In genomic region chr15:88513195-88513594, GRCh38 we compare ENCODE assay signal across 18 cellular contexts. TPM values are rescaled to one million over a fixed set of nuclear protein-coding genes. Genes with fewer than 3 reads are reported as not detected.
DNase-seq lines count a peak whose midpoint lies in the region; ATAC-seq, FAIRE-seq and TF ChIP-seq lines count a peak whose summit lies in the region.
"Had no signal": no experiment of that assay in that cellular context is flagged by ENCODE, and none has a peak within 500 bp of the region (broad histone marks: within the 10 kb centered on the region; RNA-seq: fewer than 3 reads in every experiment).

No MANE protein-coding gene starts in this region.

- no peak overlapping the region for H2BK20ac ChIP-seq in IMR-90 (ENCODE audit: low read depth, low read length)

- H3K9me1 ChIP-seq in IMR-90 (ENCODE audit: insufficient read depth, low read length), result peaks cover 6% of the 10 kb centered on the region; the same call in 1 of the 2 replicates

- H3K27ac ChIP-seq in IMR-90 (ENCODE audit: insufficient read depth, low read length), result no peak overlapping the region
- H3K27ac ChIP-seq in osteoblast (ENCODE audit: low read depth, low read length), result no peak overlapping the region
- H3K27ac ChIP-seq: ovary, sigmoid colon, suprapubic skin had no signal

- H3K9me3 Mint-ChIP-seq in activated CD8-positive, alpha-beta memory T cell treated with anti-CD3 and anti-CD28 coated beads, Interleukin-2, amount 10 ng/mL, durations not matched to agents 7 days and 5 days (ENCODE audit: low read depth), result no peaks in the 10 kb centered on the region
- H3K9me3 Mint-ChIP-seq: activated naive CD4-positive, alpha-beta T cell treated with anti-CD3 and anti-CD28 coated beads, Interleukin-2, amount 10 ng/mL, durations not matched to agents 7 days and 5 days had no signal

- TF ChIP-seq RAD21 in IMR-90 (IDR thresholded peaks at IDR 0.05; ENCODE audit: low read length), result no peak

- H2BK5ac ChIP-seq in IMR-90 (ENCODE audit: low read depth, low read length, poor library complexity, severe bottlenecking), result peak overlapping the region; percentile 63

- H3K4me3 ChIP-seq in BJ (ENCODE audit: low read depth, low read length) (no peak overlapping the region), IMR-90 (ENCODE audit: insufficient read depth, low read depth, low read length) (no peak overlapping the region), bronchial epithelial cell (ENCODE audit: low read depth, low read length) (no peak overlapping the region), osteoblast (ENCODE audit: insufficient read depth, low read length) (no peak overlapping the region)
- H3K4me3 ChIP-seq: ovary, sigmoid colon, suprapubic skin had no signal

- H3K18ac ChIP-seq in IMR-90 (ENCODE audit: low read depth, low read length), result no peak overlapping the region

- no peaks in the 10 kb centered on the region for H3K9me3 ChIP-seq in IMR-90 (ENCODE audit: control insufficient read depth, insufficient read depth, low read length)
- no peaks in the 10 kb centered on the region for H3K9me3 ChIP-seq in osteoblast (ENCODE audit: low read depth, low read length)
- H3K9me3 ChIP-seq: ovary, sigmoid colon, suprapubic skin had no signal

- no peak for TF ChIP-seq CTCF in BJ (IDR thresholded peaks at IDR 0.05; ENCODE audit: insufficient read depth, low read depth, low read length)
- no peak for TF ChIP-seq CTCF in IMR-90 (conservative IDR thresholded peaks at IDR 0.05; ENCODE audit: low read depth, low read length)
- TF ChIP-seq CTCF in bronchial epithelial cell (IDR thresholded peaks at IDR 0.05; ENCODE audit: insufficient read depth, low read length, severe bottlenecking), result no peak
- TF ChIP-seq CTCF in osteoblast (IDR thresholded peaks at IDR 0.05; ENCODE audit: extremely low read depth, low read depth, low read length), result no peak

- H3K79me2 ChIP-seq in osteoblast (ENCODE audit: insufficient read depth, low read length), result no peaks in the 10 kb centered on the region

- in situ Hi-C loops in IMR-90 (cut with MboI; ENCODE audit: low sequenced_read_pairs), result no loop called here

- BruUV-seq in IMR-90 (replicated peaks; lab: Mats Ljungman, UMichigan), result no TSS peak

- no CpG with 5 or more reads among the region's 5 CpGs for WGBS in IMR-90 (ENCODE audit: extremely low coverage in 2 of 2, insufficient read length in 1 of 2), 2 experiments

- H3K27me3 ChIP-seq in BJ (ENCODE audit: control insufficient read depth, insufficient read depth, low read length) (no peaks in the 10 kb centered on the region), IMR-90 (ENCODE audit: control insufficient read depth, insufficient read depth, low read length) (no peaks in the 10 kb centered on the region), bronchial epithelial cell (ENCODE audit: control insufficient read depth, insufficient read depth, low read length) (no peaks in the 10 kb centered on the region), osteoblast (ENCODE audit: insufficient read depth, low read length) (no peaks in the 10 kb centered on the region)
- H3K27me3 ChIP-seq: ovary, sigmoid colon, suprapubic skin had no signal

- DNase-seq in BJ (ENCODE audit: low read depth), result peak; percentile 26
- peak; percentile 64 for DNase-seq in IMR-90
- peak; percentile 11 for DNase-seq in bronchial epithelial cell (ENCODE audit: low read depth)
- peak; percentile 73 for DNase-seq in osteoblast (ENCODE audit: insufficient read length, low spot score, missing footprints)
- no peak for DNase-seq in activated CD8-positive, alpha-beta memory T cell treated with anti-CD3 and anti-CD28 coated beads, Interleukin-2, amount 10 ng/mL, durations not matched to agents 7 days and 5 days
- no peak for DNase-seq in NCI-H446 (lab: John Stamatoyannopoulos, UW)
- DNase-seq in activated T-cell treated with anti-CD3 and anti-CD28 coated beads, Interleukin-2, amount 50 U/mL, for 1 hour, result no peak
- DNase-seq: activated CD4-positive, alpha-beta T cell treated with anti-CD3 and anti-CD28 coated beads for 1 hour; activated naive CD4-positive, alpha-beta T cell treated with anti-CD3 and anti-CD28 coated beads, Interleukin-2, amount 10 ng/mL, durations not matched to agents 7 days and 5 days; C1 segment of cervical spinal cord; NCI-H1436 treated with DMSO at 0.1 percent for 48 hours; NCI-H226; ovary; SIG-M5; sigmoid colon; stimulated activated CD4-positive, alpha-beta T cell treated with anti-CD3 and anti-CD28 coated beads, Interleukin-4, amount 100 ng/mL, for 1 hour; T-helper 9 cell had no signal

- H3K4me1 Mint-ChIP-seq in activated CD8-positive, alpha-beta memory T cell treated with anti-CD3 and anti-CD28 coated beads, Interleukin-2, amount 10 ng/mL, durations not matched to agents 7 days and 5 days, result peaks cover 5% of the 10 kb centered on the region
- H3K4me1 Mint-ChIP-seq: activated naive CD4-positive, alpha-beta T cell treated with anti-CD3 and anti-CD28 coated beads, Interleukin-2, amount 10 ng/mL, durations not matched to agents 7 days and 5 days had no signal

- no peak overlapping the region for H2BK15ac ChIP-seq in IMR-90 (ENCODE audit: low read depth, low read length)

- intact Hi-C loops in IMR-90 (cut with micrococcal nuclease), result no loop called here

- H4K8ac ChIP-seq in IMR-90 (ENCODE audit: low read depth in 2 of 2, low read length in 2 of 2), result no peak overlapping the region

- H2AK9ac ChIP-seq in IMR-90 (replicated peaks; ENCODE audit: low read depth, low read length, poor library complexity), result no peak overlapping the region

- H3K9ac ChIP-seq in IMR-90 (ENCODE audit: low read depth, low read length), result no peak overlapping the region

- H4K20me1 ChIP-seq in IMR-90 (ENCODE audit: insufficient read depth, low read length) (no peaks in the 10 kb centered on the region), osteoblast (ENCODE audit: insufficient read depth, low read length) (no peaks in the 10 kb centered on the region)

- no peak for TF ChIP-seq POLR2A in IMR-90 (IDR thresholded peaks at IDR 0.05; ENCODE audit: low read depth, low read length)

- H4K91ac ChIP-seq in IMR-90 (ENCODE audit: insufficient read depth, low read depth, low read length), result no peak overlapping the region

- POLR2A ChIA-PET in BJ (lab: Charles Lee) (no interaction called here), IMR-90 (lab: Charles Lee; ENCODE audit: unreplicated experiment) (no interaction called here)

- H3K36me3 ChIP-seq in BJ (ENCODE audit: control insufficient read depth, insufficient read depth, low read length), result peaks cover 6% of the 10 kb centered on the region
- peaks cover 12% of the 10 kb centered on the region for H3K36me3 ChIP-seq in IMR-90 (ENCODE audit: control insufficient read depth, insufficient read depth, low read length)
- H3K36me3 ChIP-seq in bronchial epithelial cell (ENCODE audit: control insufficient read depth, insufficient read depth, low read length), result no peaks in the 10 kb centered on the region
- peaks cover 3% of the 10 kb centered on the region for H3K36me3 ChIP-seq in osteoblast (ENCODE audit: insufficient read depth, low read length)
- H3K36me3 ChIP-seq: ovary had no signal

- no peak overlapping the region for H3K56ac ChIP-seq in IMR-90 (ENCODE audit: extremely low read depth, insufficient read depth, low read length)

- H3K4me1 ChIP-seq in IMR-90 (ENCODE audit: control insufficient read depth, insufficient read depth, low read length) (peaks cover 9% of the 10 kb centered on the region), osteoblast (ENCODE audit: insufficient read depth, low read length) (peaks cover 7% of the 10 kb centered on the region)
- H3K4me1 ChIP-seq: sigmoid colon, suprapubic skin had no signal

- no peaks in the 10 kb centered on the region for H3K36me3 Mint-ChIP-seq in activated CD8-positive, alpha-beta memory T cell treated with anti-CD3 and anti-CD28 coated beads, Interleukin-2, amount 10 ng/mL, durations not matched to agents 7 days and 5 days

- no peak overlapping the region for H2AK5ac ChIP-seq in IMR-90 (ENCODE audit: low read depth, low read length)

- no peak overlapping the region for H4K5ac ChIP-seq in IMR-90 (ENCODE audit: low read depth, low read length)

- FAIRE-seq in bronchial epithelial cell (lab: Jason Lieb, UNC), result no peak

- H3K4ac ChIP-seq in IMR-90 (ENCODE audit: low read depth, low read length), result no peak overlapping the region

- H2AFZ ChIP-seq in IMR-90 (replicated peaks; ENCODE audit: low read length, poor library complexity) (no peak overlapping the region), osteoblast (ENCODE audit: low read length) (no peak overlapping the region)

- no peak overlapping the region for H3K4me3 Mint-ChIP-seq in activated CD8-positive, alpha-beta memory T cell treated with anti-CD3 and anti-CD28 coated beads, Interleukin-2, amount 10 ng/mL, durations not matched to agents 7 days and 5 days
- H3K4me3 Mint-ChIP-seq: activated naive CD4-positive, alpha-beta T cell treated with anti-CD3 and anti-CD28 coated beads, Interleukin-2, amount 10 ng/mL, durations not matched to agents 7 days and 5 days had no signal

- no peak overlapping the region for H3K27ac Mint-ChIP-seq in activated CD8-positive, alpha-beta memory T cell treated with anti-CD3 and anti-CD28 coated beads, Interleukin-2, amount 10 ng/mL, durations not matched to agents 7 days and 5 days
- H3K27ac Mint-ChIP-seq: activated naive CD4-positive, alpha-beta T cell treated with anti-CD3 and anti-CD28 coated beads, Interleukin-2, amount 10 ng/mL, durations not matched to agents 7 days and 5 days had no signal

- peak overlapping the region; percentile 77; the same call in 1 of the 2 replicates for H3K4me2 ChIP-seq in IMR-90 (ENCODE audit: low read depth, low read length)
- no peak overlapping the region for H3K4me2 ChIP-seq in osteoblast (ENCODE audit: insufficient read depth, low read length)

- no peaks in the 10 kb centered on the region for H3K27me3 Mint-ChIP-seq in activated CD8-positive, alpha-beta memory T cell treated with anti-CD3 and anti-CD28 coated beads, Interleukin-2, amount 10 ng/mL, durations not matched to agents 7 days and 5 days
- H3K27me3 Mint-ChIP-seq: activated naive CD4-positive, alpha-beta T cell treated with anti-CD3 and anti-CD28 coated beads, Interleukin-2, amount 10 ng/mL, durations not matched to agents 7 days and 5 days had no signal

- CTCF ChIA-PET in BJ (lab: Yijun Ruan, JAX), result interaction anchor here (0.9 to 1.3 kb wide), 2 partner anchors 17 to 137 kb away, joined by 3 read pairs; no protein-coding TSS in a partner anchor
- CTCF ChIA-PET in IMR-90 (lab: Yijun Ruan, JAX), result no interaction called here
- CTCF ChIA-PET in activated CD8-positive, alpha-beta memory T cell treated with anti-CD3 and anti-CD28 coated beads, Interleukin-2, amount 10 ng/mL, durations not matched to agents 7 days and 5 days (lab: Charles Lee), result no interaction called here

- no peak overlapping the region for H3K23ac ChIP-seq in IMR-90 (ENCODE audit: low read depth, low read length)

- no peak overlapping the region for H2BK120ac ChIP-seq in IMR-90 (ENCODE audit: low read depth, low read length)

- peaks cover 0 to 7% of the 10 kb centered on the region in 2 experiments; a peak in 1 of 4 replicates for H3K79me1 ChIP-seq in IMR-90 (ENCODE audit: low read depth in 1 of 2, low read length in 2 of 2)

- dilution Hi-C loops in IMR-90 (cut with HindIII; ENCODE audit: low sequenced_read_pairs, unreplicated experiment), result no loop called here

- H3K14ac ChIP-seq in IMR-90 (replicated peaks; ENCODE audit: low read depth, low read length), result no peak overlapping the region

- ATAC-seq in IMR-90 (ENCODE audit: low read depth), result peak; percentile 78
- no peak for ATAC-seq in activated CD8-positive, alpha-beta memory T cell treated with anti-CD3 and anti-CD28 coated beads, Interleukin-2, amount 10 ng/mL, durations not matched to agents 7 days and 5 days

RNA-seq across cellular contexts. Expression of gene DET1, which starts 33.3 kb away (rescaled TPM):
- polyA plus RNA-seq in BJ (2011; rRNA removed) (10.4 and 11.0 TPM in 2 replicates), IMR-90 (2012; rRNA removed) (5.3 and 5.6 TPM in 2 replicates)
- polyA minus RNA-seq in BJ (2011; rRNA and poly(A)+ RNA removed), result 7.9 and 9.4 TPM in 2 replicates
- total RNA-seq in IMR-90 (2012; rRNA removed) (8.6 and 9.1 TPM in 2 replicates), bronchial epithelial cell (2.4 and 3.2 TPM in 2 replicates), osteoblast (7.6 and 9.4 TPM in 2 replicates)
- polyA plus RNA-seq in IMR-90 (2012; cell fraction: cytosol; rRNA removed), result 2.5 and 3.8 TPM in 2 replicates
- polyA plus RNA-seq in IMR-90 (2012; cell fraction: nucleus; rRNA removed; ENCODE audit: low replicate concordance), result 4.7 and 12.4 TPM in 2 replicates
- total RNA-seq in activated CD8-positive, alpha-beta memory T cell treated with anti-CD3 and anti-CD28 coated beads, Interleukin-2, amount 10 ng/mL, durations not matched to agents 7 days and 5 days, result 1 to 10 TPM; 1.8 to 2.4 TPM

RNA-seq across cellular contexts. Expression of gene MRPS11, which starts 45.7 kb away (rescaled TPM):
- polyA plus RNA-seq in BJ (2011; rRNA removed), result 79.3 and 103 TPM in 2 replicates
- 11.4 and 21.3 TPM in 2 replicates for polyA minus RNA-seq in BJ (2011; rRNA and poly(A)+ RNA removed)
- total RNA-seq in IMR-90 (2012; rRNA removed), result 45.5 and 66.1 TPM in 2 replicates
- 87.8 and 117 TPM in 2 replicates for polyA plus RNA-seq in IMR-90 (2012; rRNA removed)
- polyA plus RNA-seq in IMR-90 (2012; cell fraction: cytosol; rRNA removed), result 66.5 and 71.6 TPM in 2 replicates
- polyA plus RNA-seq in IMR-90 (2012; cell fraction: nucleus; rRNA removed; ENCODE audit: low replicate concordance), result 26.7 and 31.5 TPM in 2 replicates
- total RNA-seq in bronchial epithelial cell, result 31.1 and 43.0 TPM in 2 replicates
- 17.7 and 18.3 TPM in 2 replicates for total RNA-seq in osteoblast
- 10 to 100 TPM; 59.7 to 67.7 TPM for total RNA-seq in activated CD8-positive, alpha-beta memory T cell treated with anti-CD3 and anti-CD28 coated beads, Interleukin-2, amount 10 ng/mL, durations not matched to agents 7 days and 5 days

RNA-seq across cellular contexts. Expression of gene MRPL46, which starts 46.0 kb away (rescaled TPM):
- polyA plus RNA-seq in BJ (2011; rRNA removed) (18.4 and 22.1 TPM in 2 replicates), IMR-90 (2012; rRNA removed) (24.2 and 28.1 TPM in 2 replicates)
- polyA minus RNA-seq in BJ (2011; rRNA and poly(A)+ RNA removed), result 5.0 and 5.1 TPM in 2 replicates
- total RNA-seq in IMR-90 (2012; rRNA removed) (14.2 and 16.4 TPM in 2 replicates), bronchial epithelial cell (14.5 and 18.6 TPM in 2 replicates), osteoblast (11.2 and 13.0 TPM in 2 replicates)
- 17.6 and 24.4 TPM in 2 replicates for polyA plus RNA-seq in IMR-90 (2012; cell fraction: cytosol; rRNA removed)
- polyA plus RNA-seq in IMR-90 (2012; cell fraction: nucleus; rRNA removed; ENCODE audit: low replicate concordance), result 7.7 and 15.2 TPM in 2 replicates
- 10 to 100 TPM; 28.3 to 35.3 TPM for total RNA-seq in activated CD8-positive, alpha-beta memory T cell treated with anti-CD3 and anti-CD28 coated beads, Interleukin-2, amount 10 ng/mL, durations not matched to agents 7 days and 5 days

Comparison
In these comparisons a context has a peak if more than half of its experiments do, and no peak if none do; other contexts are left out.
1. DNase-seq: peak in BJ (single experiment), IMR-90 (single experiment), bronchial epithelial cell (single experiment) and osteoblast (single experiment); none in activated CD8-positive, alpha-beta memory T cell treated with anti-CD3 and anti-CD28 coated beads, Interleukin-2, amount 10 ng/mL, durations not matched to agents 7 days and 5 days (single experiment), NCI-H446 (0 of 2) and activated T-cell treated with anti-CD3 and anti-CD28 coated beads, Interleukin-2, amount 50 U/mL, for 1 hour (single experiment).